In genomic region chr20:46209930-46210671, GRCh38 we compare ENCODE assay signal across 12 cellular contexts.
"Had no signal": no experiment of that assay in that cellular context is flagged by ENCODE, and none has a peak within 500 bp of the region (broad histone marks: within the 10 kb centered on the region; RNA-seq: fewer than 3 reads in every experiment).

No MANE protein-coding gene starts in this region.

- H3K9me3 Mint-ChIP-seq: nephron; stimulated activated naive CD8-positive, alpha-beta T cell treated with anti-CD3 and anti-CD28 coated beads, Interleukin-15, Interleukin-2, amounts not matched to agents 100 ng/mL and 50 ng/mL, for 24 hours had no signal

- H3K4me3 ChIP-seq: cardiac muscle cell, heart left ventricle, left ventricle myocardium inferior, upper lobe of right lung had no signal

- H3K4me3 Mint-ChIP-seq: activated CD8-positive, alpha-beta T cell treated with anti-CD3 and anti-CD28 coated beads, Interleukin-2, amount 10 ng/mL, durations not matched to agents 7 days and 5 days; nephron; stimulated activated naive CD8-positive, alpha-beta T cell treated with anti-CD3 and anti-CD28 coated beads, Interleukin-15, Interleukin-2, amounts not matched to agents 100 ng/mL and 50 ng/mL, for 24 hours had no signal

- H3K9me3 ChIP-seq: heart left ventricle, left ventricle myocardium inferior, upper lobe of right lung had no signal

- H3K36me3 ChIP-seq: cardiac muscle cell, heart left ventricle, left ventricle myocardium inferior, upper lobe of right lung had no signal

- DNase-seq: activated CD8-positive, alpha-beta memory T cell treated with anti-CD3 and anti-CD28 coated beads, Interleukin-2, amount 50 U/mL, for 48 hours; activated CD8-positive, alpha-beta T cell treated with anti-CD3 and anti-CD28 coated beads, Interleukin-2, amount 10 ng/mL, durations not matched to agents 7 days and 5 days; foreskin melanocyte; left ventricle myocardium inferior; mesenchymal stem cell; stimulated activated CD4-positive, alpha-beta T cell treated with anti-CD3 and anti-CD28 coated beads, Interleukin-4, amount 100 ng/mL, for 1 hour; T-helper 9 cell; upper lobe of right lung had no signal

- H3K27me3 ChIP-seq: cardiac muscle cell had no signal

- ATAC-seq: activated CD8-positive, alpha-beta T cell treated with anti-CD3 and anti-CD28 coated beads, Interleukin-2, amount 10 ng/mL, durations not matched to agents 7 days and 5 days; heart left ventricle; upper lobe of right lung had no signal

- H3K27ac Mint-ChIP-seq: activated CD8-positive, alpha-beta T cell treated with anti-CD3 and anti-CD28 coated beads, Interleukin-2, amount 10 ng/mL, durations not matched to agents 7 days and 5 days; nephron; stimulated activated naive CD8-positive, alpha-beta T cell treated with anti-CD3 and anti-CD28 coated beads, Interleukin-15, Interleukin-2, amounts not matched to agents 100 ng/mL and 50 ng/mL, for 24 hours had no signal

- H3K27ac ChIP-seq: cardiac muscle cell, heart left ventricle, left ventricle myocardium inferior, upper lobe of right lung had no signal
